Comparison of ENCODE assay signal across 10 cellular contexts in the genomic region with DNA sequence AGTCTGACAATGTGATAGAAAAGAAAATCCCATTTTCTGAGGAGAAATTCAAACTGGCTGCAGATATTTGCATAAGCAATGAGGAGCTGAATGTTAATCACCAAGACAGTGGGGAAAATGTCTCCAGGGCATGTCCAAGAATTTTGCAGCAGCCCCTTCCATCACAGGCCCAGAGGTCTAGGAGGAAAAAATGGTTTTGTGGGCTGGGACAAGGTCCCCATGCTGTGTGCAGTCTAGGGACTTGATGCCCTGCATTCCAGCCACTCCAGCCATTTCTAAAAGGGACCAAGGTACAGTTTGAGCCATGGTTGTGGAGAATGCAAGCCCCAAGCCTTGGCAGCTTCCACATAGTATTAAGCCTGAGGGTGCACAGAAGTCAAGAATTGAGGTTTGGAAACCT. TPM values are rescaled to one million over a fixed set of nuclear protein-coding genes. Genes with fewer than 3 reads are reported as not detected.
"Had no signal": no experiment of that assay in that cellular context is flagged by ENCODE, and none has a peak within 500 bp of the region (broad histone marks: within the 10 kb centered on the region; RNA-seq: fewer than 3 reads in every experiment).

No MANE protein-coding gene starts in this region.

RNA-seq across cellular contexts. Expression of a gene that starts 30.8 kb away (rescaled TPM):
- total RNA-seq: PC-3, PC-9, Peyer's patch, Right ventricle myocardium inferior, Right ventricle myocardium superior, RPMI7951, SJCRH30, SJSA1, SK-MEL-5 had no signal
- polyA plus RNA-seq: SK-N-SH had no signal

RNA-seq across cellular contexts. Expression of a gene that starts 42.8 kb away (rescaled TPM):
- total RNA-seq: PC-3, PC-9, SJCRH30, SJSA1, SK-MEL-5 had no signal
- polyA plus RNA-seq: SK-N-SH had no signal
